16 cellular contexts compared by ENCODE assay signal in genomic region chr1:40794915-40795715, GRCh38. TPM values are rescaled to one million over a fixed set of nuclear protein-coding genes. Genes with fewer than 3 reads are reported as not detected.
DNase-seq lines count a peak whose midpoint lies in the region; ATAC-seq, FAIRE-seq and TF ChIP-seq lines count a peak whose summit lies in the region.
"Had no signal": no experiment of that assay in that cellular context is flagged by ENCODE, and none has a peak within 500 bp of the region (broad histone marks: within the 10 kb centered on the region; RNA-seq: fewer than 3 reads in every experiment).

No MANE protein-coding gene starts in this region.

- BruUV-seq in HepG2 (replicated peaks; lab: Mats Ljungman, UMichigan) (no TSS peak), PC-9 (replicated peaks; lab: Mats Ljungman, UMichigan) (no TSS peak)

- no peaks in the 10 kb centered on the region for H3K9me2 ChIP-seq in PC-9 (ENCODE audit: insufficient read depth)

- H3K4me1 ChIP-seq in HepG2 (ENCODE audit: insufficient read depth, low read length) (peaks cover 33% of the 10 kb centered on the region), right lobe of liver (peaks cover 0 to 8% (median 0%) of the 10 kb centered on the region in 4 donors), gastroesophageal sphincter (peaks cover 11 to 99% (median 38%) of the 10 kb centered on the region in 3 donors), transverse colon (peaks cover 15 to 38% (median 30%) of the 10 kb centered on the region in 4 donors), PC-9 (replicated peaks; ENCODE audit: insufficient read depth) (no peaks in the 10 kb centered on the region)
- H3K4me1 ChIP-seq: parathyroid adenoma had no signal

- H3K4me1 Mint-ChIP-seq in T-helper 17 cell: peaks cover 16% of the 10 kb centered on the region

- POLR2A ChIA-PET in HepG2 (lab: Yijun Ruan, JAX): interaction anchor here (1.0 kb wide), 1 partner anchor 104 kb away, joined by 3 read pairs; the partner anchor contains the start of gene NFYC
- POLR2A ChIA-PET in PC-9 (lab: Charles Lee; ENCODE audit: unreplicated experiment): no interaction called here

- H3K36me3 ChIP-seq in HepG2 (replicated peaks in 1 of 2; ENCODE audit: control insufficient read depth in 1 of 2, insufficient read depth in 2 of 2, low read length in 2 of 2) (no peaks in the 10 kb centered on the region), right lobe of liver (no peaks in the 10 kb centered on the region), gastroesophageal sphincter (no peaks in the 10 kb centered on the region), transverse colon (no peaks in the 10 kb centered on the region), PC-9 (ENCODE audit: low read depth) (no peaks in the 10 kb centered on the region)

- no peak overlapping the region for H3K9ac ChIP-seq in HepG2 (ENCODE audit: insufficient read depth, low read depth, low read length)
- H3K9ac ChIP-seq: parathyroid adenoma had no signal

- ATAC-seq in HepG2: no peak
- no peak for ATAC-seq in right lobe of liver
- peak; percentile 51 for ATAC-seq in T-helper 17 cell
- no peak for ATAC-seq in gastroesophageal sphincter

- H3K9me3 ChIP-seq in HepG2 (ENCODE audit: low read length): no peaks in the 10 kb centered on the region
- no peaks in the 10 kb centered on the region for H3K9me3 ChIP-seq in right lobe of liver
- H3K9me3 ChIP-seq in T-helper 17 cell (ENCODE audit: control insufficient read depth, low read length, poor library complexity, severe bottlenecking): no peaks in the 10 kb centered on the region
- no peaks in the 10 kb centered on the region for H3K9me3 ChIP-seq in gastroesophageal sphincter
- no peaks in the 10 kb centered on the region for H3K9me3 ChIP-seq in transverse colon
- no peaks in the 10 kb centered on the region for H3K9me3 ChIP-seq in PC-9 (ENCODE audit: insufficient read depth, low read depth)

- no peak for TF ChIP-seq RAD21 in HepG2 (CRISPR knock-in tag; IDR thresholded peaks at IDR 0.05)

- peak overlapping the region; percentile 76 for H3K4me3 Mint-ChIP-seq in T-helper 17 cell
- H3K4me3 Mint-ChIP-seq: stimulated activated naive B cell treated with anti-CD40 and anti-IgM and Interleukin-4, amounts not matched to agents 10 μg/mL and 1 μg/mL and 100 μg/mL, for 72 hours had no signal

- H3K4me3 ChIP-seq in HepG2 (replicated peaks in 1 of 3; ENCODE audit: insufficient read depth in 1 of 3, low read depth in 2 of 3, low read length in 3 of 3) (no peak overlapping the region; a peak in 1 of 6 replicates), right lobe of liver (no peak overlapping the region), gastroesophageal sphincter (no peak overlapping the region), transverse colon (no peak overlapping the region), PC-9 (no peak overlapping the region)

- FAIRE-seq in HepG2 (lab: Jason Lieb, UNC): no peak
- FAIRE-seq: G401.6 had no signal

- H3K27me3 ChIP-seq in HepG2 (ENCODE audit: control insufficient read depth in 1 of 2, insufficient read depth in 2 of 2, low read length in 2 of 2): peaks cover 0 to 36% of the 10 kb centered on the region in 2 experiments; a peak in 4 of 5 replicates
- H3K27me3 ChIP-seq in right lobe of liver: no peaks in the 10 kb centered on the region
- no peaks in the 10 kb centered on the region for H3K27me3 ChIP-seq in gastroesophageal sphincter
- H3K27me3 ChIP-seq in transverse colon: no peaks in the 10 kb centered on the region
- H3K27me3 ChIP-seq in PC-9 (ENCODE audit: insufficient read depth, low read depth): no peaks in the 10 kb centered on the region

- TF ChIP-seq CTCF in HepG2 (CRISPR knock-in tag; IDR thresholded peaks at IDR 0.05): no peak
- no peak for TF ChIP-seq CTCF in right lobe of liver (IDR thresholded peaks at IDR 0.05)
- TF ChIP-seq CTCF in gastroesophageal sphincter (IDR thresholded peaks at IDR 0.05): no peak
- no peak for TF ChIP-seq CTCF in transverse colon (IDR thresholded peaks at IDR 0.05)
- TF ChIP-seq CTCF in GM13977 (IDR thresholded peaks at IDR 0.05; ENCODE audit: extremely low read depth, insufficient read depth, missing control alignments): no peak
- TF ChIP-seq CTCF in PC-9 (conservative IDR thresholded peaks at IDR 0.05): no peak

- peak overlapping the region; percentile 49; the same call in 1 of the 2 replicates for H3K4me2 ChIP-seq in HepG2 (ENCODE audit: low read depth, low read length)
- H3K4me2 ChIP-seq in PC-9: no peak overlapping the region

- TF ChIP-seq POLR2A in HepG2 (IDR thresholded peaks at IDR 0.05; ENCODE audit: insufficient read depth in 1 of 2, low read depth in 2 of 2, low read length in 2 of 2) (no peak), right lobe of liver (IDR thresholded peaks at IDR 0.05) (no peak), gastroesophageal sphincter (IDR thresholded peaks at IDR 0.05) (no peak), transverse colon (IDR thresholded peaks at IDR 0.05) (no peak)

- TF ChIP-seq EP300 in HepG2 (IDR thresholded peaks at IDR 0.05; ENCODE audit: low read depth in 2 of 2, low read length in 2 of 2) (no peak), HepG2 (CRISPR knock-in tag; IDR thresholded peaks at IDR 0.05; ENCODE audit: borderline replicate concordance) (no peak), gastroesophageal sphincter (IDR thresholded peaks at IDR 0.05) (no peak), transverse colon (IDR thresholded peaks at IDR 0.05; ENCODE audit: low read depth) (no peak)

- H3F3A ChIP-seq in PC-9 (ENCODE audit: insufficient read depth, low read depth): no peaks in the 10 kb centered on the region; the same call in 1 of the 2 replicates

- intact Hi-C loops in HepG2 (cut with micrococcal nuclease; ENCODE audit: unreplicated experiment): loop anchor here (10.0 kb wide), 1 partner anchor 50 kb away; no protein-coding TSS in a partner anchor
- intact Hi-C loops in right lobe of liver (cut with DNase I): no loop called here
- intact Hi-C loops in transverse colon (cut with DNase I; ENCODE audit: low total_unique reads): no loop called here
- intact Hi-C loops in PC-9 (cut with micrococcal nuclease; ENCODE audit: unreplicated experiment): no loop called here

- H3K27ac ChIP-seq in HepG2 (ENCODE audit: extremely low read length, insufficient read depth, low read length) (no peak overlapping the region), right lobe of liver (no peak overlapping the region), gastroesophageal sphincter (peak overlapping the region in 3 of 4 donors; percentile 86 to 90 (median 86)), transverse colon (peak overlapping the region; percentile 61 to 82 (median 71)), PC-9 (no peak overlapping the region)
- H3K27ac ChIP-seq: parathyroid adenoma had no signal

- no peak for DNase-seq in HepG2 (ENCODE audit: low spot score)
- no peak for DNase-seq in right lobe of liver
- DNase-seq in T-helper 17 cell: no peak
- no peak for DNase-seq in transverse colon
- DNase-seq in GM13977 (ENCODE audit: low spot score): no peak
- no peak for DNase-seq in PC-9
- no peak for DNase-seq in GM03348 (ENCODE audit: low spot score)
- DNase-seq: activated effector memory CD4-positive, alpha-beta T cell treated with anti-CD3 and anti-CD28 coated beads, Interleukin-2, amount 50 U/mL, for 16 hours; central memory CD4-positive, alpha-beta T cell; mammary epithelial cell; NCI-H446; RPMI8226; stimulated activated naive B cell treated with anti-CD40 and anti-IgM and Interleukin-4, amounts not matched to agents 10 μg/mL and 1 μg/mL and 100 μg/mL, for 72 hours had no signal

- in situ Hi-C loops in HepG2 (cut with HindIII; ENCODE audit: extremely low pct_ligation_motif_present, low pct_unique_long_range_greater_than_20kb): no loop called here
- in situ Hi-C loops in transverse colon (cut with MboI; ENCODE audit: low pct_ligation_motif_present in 1 of 4, low pct_unique_long_range_greater_than_20kb in 1 of 4, low sequenced_read_pairs in 3 of 4): no loop called here
- in situ Hi-C loops in GM13977 (cut with MboI; ENCODE audit: low pct_unique_long_range_greater_than_20kb, low sequenced_read_pairs, unreplicated experiment): no loop called here

- H3K27ac Mint-ChIP-seq in T-helper 17 cell: peak overlapping the region; percentile 27
- H3K27ac Mint-ChIP-seq: stimulated activated naive B cell treated with anti-CD40 and anti-IgM and Interleukin-4, amounts not matched to agents 10 μg/mL and 1 μg/mL and 100 μg/mL, for 72 hours had no signal

- H3K79me2 ChIP-seq in HepG2 (ENCODE audit: insufficient read depth, low read length): no peaks in the 10 kb centered on the region
- no peaks in the 10 kb centered on the region for H3K79me2 ChIP-seq in PC-9 (ENCODE audit: low read depth)
- H3K79me2 ChIP-seq: parathyroid adenoma had no signal

- H3K27me3 Mint-ChIP-seq in T-helper 17 cell: peaks cover 8% of the 10 kb centered on the region

- H3K36me3 Mint-ChIP-seq in T-helper 17 cell (ENCODE audit: low read depth): peaks cover 7% of the 10 kb centered on the region
- H3K36me3 Mint-ChIP-seq: stimulated activated naive B cell treated with anti-CD40 and anti-IgM and Interleukin-4, amounts not matched to agents 10 μg/mL and 1 μg/mL and 100 μg/mL, for 72 hours had no signal

- H2AFZ ChIP-seq in HepG2 (ENCODE audit: low read length) (no peak overlapping the region), PC-9 (no peak overlapping the region)
- H2AFZ ChIP-seq: parathyroid adenoma had no signal

- H4K20me1 ChIP-seq in HepG2 (ENCODE audit: insufficient read depth, low read length): no peaks in the 10 kb centered on the region
- no peaks in the 10 kb centered on the region for H4K20me1 ChIP-seq in PC-9 (ENCODE audit: insufficient read depth)

- 51% methylated on average over 11 of the region's 12 CpGs for WGBS in HepG2 (ENCODE audit: low lambda C conversion rate)
- 85% methylated on average over 8 of the region's 12 CpGs for WGBS in right lobe of liver (ENCODE audit: insufficient coverage, low coverage, low lambda C conversion rate, missing lambda C conversion rate)
- WGBS in gastroesophageal sphincter (ENCODE audit: low coverage in 1 of 2), 2 donors: 74 to 100% methylated on average over 2 to 5 of the region's 12 CpGs
- WGBS in transverse colon (ENCODE audit: low coverage in 1 of 2), 2 donors: 68 to 95% methylated on average over 3 to 12 of the region's 12 CpGs

- CTCF ChIA-PET in HepG2 (lab: Yijun Ruan, JAX; ENCODE audit: low intra/inter-chr PET ratio, low total read pairs): no interaction called here
- CTCF ChIA-PET in PC-9 (lab: Charles Lee): interaction anchor here (0.5 to 0.7 kb wide), 2 partner anchors 169 to 1736 kb away, joined by 3 to 11 read pairs; no protein-coding TSS in a partner anchor

RNA-seq across cellular contexts. Expression of gene KCNQ4, which starts 11.5 kb away (rescaled TPM):
- 0.02 TPM in 1 of 2 replicates, not detected in the other for total RNA-seq in HepG2 (2016; rRNA removed; fragmentation: Illumina TruSeq; extraction: Trizol)
- total RNA-seq in HepG2 (2016; cell fraction: cytosol; rRNA removed; fragmentation: Illumina TruSeq; extraction: Trizol; ENCODE audit: low read depth): not detected in 2 replicates
- total RNA-seq in HepG2 (2016; cell fraction: insoluble cytoplasmic fraction; rRNA removed; fragmentation: Illumina TruSeq; extraction: Trizol): not detected in 2 replicates
- not detected in 2 replicates for total RNA-seq in HepG2 (2016; cell fraction: membrane; rRNA removed; fragmentation: Illumina TruSeq; extraction: Trizol)
- total RNA-seq in HepG2 (2016; cell fraction: nucleus; rRNA removed; fragmentation: Illumina TruSeq; extraction: Trizol): not detected in 2 replicates
- polyA plus RNA-seq in HepG2 (2011; rRNA removed): 0.03 and 0.09 TPM in 2 replicates
- polyA plus RNA-seq in HepG2 (2011; cell fraction: cytosol; rRNA removed): 0.03 and 0.05 TPM in 2 replicates
- polyA plus RNA-seq in HepG2 (2011; cell fraction: nucleus; rRNA removed): 0.40 and 0.48 TPM in 2 replicates
- polyA plus RNA-seq in HepG2 (2012): 0.04 and 0.12 TPM in 2 replicates
- not detected in 2 replicates for polyA plus RNA-seq in HepG2 (2016; cell fraction: cytosol; fragmentation: Illumina TruSeq; extraction: Trizol; ENCODE audit: low read depth)
- not detected in 2 replicates for polyA plus RNA-seq in HepG2 (2016; cell fraction: insoluble cytoplasmic fraction; fragmentation: Illumina TruSeq; extraction: Trizol; ENCODE audit: low read depth)
- polyA plus RNA-seq in HepG2 (2016; cell fraction: membrane; fragmentation: Illumina TruSeq; extraction: Trizol; ENCODE audit: low read depth): 0.06 TPM in 1 of 2 replicates, not detected in the other
- polyA plus RNA-seq in HepG2 (2016; cell fraction: nucleus; fragmentation: Illumina TruSeq; extraction: Trizol; ENCODE audit: insufficient read depth, low read depth): 0.19 and 0.45 TPM in 2 replicates
- 0.08 and 0.12 TPM in 2 replicates for polyA minus RNA-seq in HepG2 (2011; rRNA and poly(A)+ RNA removed; ENCODE audit: low replicate concordance)
- not detected in 2 replicates for polyA minus RNA-seq in HepG2 (2011; cell fraction: cytosol; rRNA and poly(A)+ RNA removed)
- polyA minus RNA-seq in HepG2 (2011; cell fraction: nucleus; rRNA and poly(A)+ RNA removed): not detected in 2 replicates
- under 1 TPM; 0.12 to 0.23 (median 0.15) TPM for total RNA-seq in right lobe of liver
- total RNA-seq in T-helper 17 cell: under 1 TPM; 0.17 to 0.86 TPM
- total RNA-seq in gastroesophageal sphincter: 10 to 100 TPM in 3 of 4 donors, 1 to 10 TPM in 1; 6.1 to 25.5 (median 10.2) TPM
- 10 to 100 TPM in 1 of 4 donors, 1 to 10 TPM in 3; 3.1 to 33.7 (median 3.6) TPM for total RNA-seq in transverse colon
- 0.68 and 0.81 TPM in 2 replicates for total RNA-seq in PC-9 (2021)
- total RNA-seq: mammary epithelial cell had no signal

Comparison
In these comparisons a context has a peak if more than half of its experiments do, and no peak if none do; other contexts are left out.
1. H3K27ac ChIP-seq: peak in gastroesophageal sphincter (3 of 4) and transverse colon (4 of 4); none in HepG2 (single experiment), right lobe of liver (0 of 3) and PC-9 (single experiment).